In the genomic region with DNA sequence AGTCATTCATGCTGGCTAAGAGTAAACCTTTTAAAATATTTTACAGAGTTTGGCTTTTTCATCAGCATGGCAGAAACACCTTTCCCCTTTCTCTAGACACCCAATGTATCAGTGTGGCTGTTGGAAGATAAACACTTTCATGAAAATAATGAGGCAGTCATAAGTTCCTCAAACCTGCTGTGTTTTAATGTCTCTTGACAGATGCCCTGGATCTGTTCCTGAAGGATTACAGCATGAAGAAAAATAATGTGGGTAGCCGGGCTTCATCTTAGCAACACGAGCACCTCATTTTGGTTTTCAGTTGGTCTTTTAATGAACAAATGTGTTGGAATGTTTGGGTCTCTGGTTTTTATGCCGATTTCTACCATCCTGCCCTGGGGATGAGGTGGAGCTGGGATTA, we compare ENCODE assay signal across 1 cellular context.
TF ChIP-seq lines count a peak whose summit lies in the region.

No MANE protein-coding gene starts in this region.

TF ChIP-seq in H1, 55 proteins besides CTCF, POLR2A, EP300 and RAD21:
- TF ChIP-seq CEBPB (IDR thresholded peaks at IDR 0.05; ENCODE audit: low read depth, low read length): no peak
- TF ChIP-seq TAF1 (IDR thresholded peaks at IDR 0.05; ENCODE audit: low read depth, low read length): no peak
- TF ChIP-seq JUND (IDR thresholded peaks at IDR 0.05; ENCODE audit: low read length): no peak
- TF ChIP-seq BCL11A (IDR thresholded peaks at IDR 0.05; ENCODE audit: low read depth in 2 of 2, low read length in 2 of 2): no peak
- TF ChIP-seq SIX5 (IDR thresholded peaks at IDR 0.05; ENCODE audit: low read depth, low read length): no peak
- no peak for TF ChIP-seq KDM4A (IDR thresholded peaks at IDR 0.05; ENCODE audit: low read depth, low read length, severe bottlenecking)
- no peak for TF ChIP-seq KDM1A (IDR thresholded peaks at IDR 0.05; ENCODE audit: borderline replicate concordance, low read length)
- TF ChIP-seq, protein P1, sequence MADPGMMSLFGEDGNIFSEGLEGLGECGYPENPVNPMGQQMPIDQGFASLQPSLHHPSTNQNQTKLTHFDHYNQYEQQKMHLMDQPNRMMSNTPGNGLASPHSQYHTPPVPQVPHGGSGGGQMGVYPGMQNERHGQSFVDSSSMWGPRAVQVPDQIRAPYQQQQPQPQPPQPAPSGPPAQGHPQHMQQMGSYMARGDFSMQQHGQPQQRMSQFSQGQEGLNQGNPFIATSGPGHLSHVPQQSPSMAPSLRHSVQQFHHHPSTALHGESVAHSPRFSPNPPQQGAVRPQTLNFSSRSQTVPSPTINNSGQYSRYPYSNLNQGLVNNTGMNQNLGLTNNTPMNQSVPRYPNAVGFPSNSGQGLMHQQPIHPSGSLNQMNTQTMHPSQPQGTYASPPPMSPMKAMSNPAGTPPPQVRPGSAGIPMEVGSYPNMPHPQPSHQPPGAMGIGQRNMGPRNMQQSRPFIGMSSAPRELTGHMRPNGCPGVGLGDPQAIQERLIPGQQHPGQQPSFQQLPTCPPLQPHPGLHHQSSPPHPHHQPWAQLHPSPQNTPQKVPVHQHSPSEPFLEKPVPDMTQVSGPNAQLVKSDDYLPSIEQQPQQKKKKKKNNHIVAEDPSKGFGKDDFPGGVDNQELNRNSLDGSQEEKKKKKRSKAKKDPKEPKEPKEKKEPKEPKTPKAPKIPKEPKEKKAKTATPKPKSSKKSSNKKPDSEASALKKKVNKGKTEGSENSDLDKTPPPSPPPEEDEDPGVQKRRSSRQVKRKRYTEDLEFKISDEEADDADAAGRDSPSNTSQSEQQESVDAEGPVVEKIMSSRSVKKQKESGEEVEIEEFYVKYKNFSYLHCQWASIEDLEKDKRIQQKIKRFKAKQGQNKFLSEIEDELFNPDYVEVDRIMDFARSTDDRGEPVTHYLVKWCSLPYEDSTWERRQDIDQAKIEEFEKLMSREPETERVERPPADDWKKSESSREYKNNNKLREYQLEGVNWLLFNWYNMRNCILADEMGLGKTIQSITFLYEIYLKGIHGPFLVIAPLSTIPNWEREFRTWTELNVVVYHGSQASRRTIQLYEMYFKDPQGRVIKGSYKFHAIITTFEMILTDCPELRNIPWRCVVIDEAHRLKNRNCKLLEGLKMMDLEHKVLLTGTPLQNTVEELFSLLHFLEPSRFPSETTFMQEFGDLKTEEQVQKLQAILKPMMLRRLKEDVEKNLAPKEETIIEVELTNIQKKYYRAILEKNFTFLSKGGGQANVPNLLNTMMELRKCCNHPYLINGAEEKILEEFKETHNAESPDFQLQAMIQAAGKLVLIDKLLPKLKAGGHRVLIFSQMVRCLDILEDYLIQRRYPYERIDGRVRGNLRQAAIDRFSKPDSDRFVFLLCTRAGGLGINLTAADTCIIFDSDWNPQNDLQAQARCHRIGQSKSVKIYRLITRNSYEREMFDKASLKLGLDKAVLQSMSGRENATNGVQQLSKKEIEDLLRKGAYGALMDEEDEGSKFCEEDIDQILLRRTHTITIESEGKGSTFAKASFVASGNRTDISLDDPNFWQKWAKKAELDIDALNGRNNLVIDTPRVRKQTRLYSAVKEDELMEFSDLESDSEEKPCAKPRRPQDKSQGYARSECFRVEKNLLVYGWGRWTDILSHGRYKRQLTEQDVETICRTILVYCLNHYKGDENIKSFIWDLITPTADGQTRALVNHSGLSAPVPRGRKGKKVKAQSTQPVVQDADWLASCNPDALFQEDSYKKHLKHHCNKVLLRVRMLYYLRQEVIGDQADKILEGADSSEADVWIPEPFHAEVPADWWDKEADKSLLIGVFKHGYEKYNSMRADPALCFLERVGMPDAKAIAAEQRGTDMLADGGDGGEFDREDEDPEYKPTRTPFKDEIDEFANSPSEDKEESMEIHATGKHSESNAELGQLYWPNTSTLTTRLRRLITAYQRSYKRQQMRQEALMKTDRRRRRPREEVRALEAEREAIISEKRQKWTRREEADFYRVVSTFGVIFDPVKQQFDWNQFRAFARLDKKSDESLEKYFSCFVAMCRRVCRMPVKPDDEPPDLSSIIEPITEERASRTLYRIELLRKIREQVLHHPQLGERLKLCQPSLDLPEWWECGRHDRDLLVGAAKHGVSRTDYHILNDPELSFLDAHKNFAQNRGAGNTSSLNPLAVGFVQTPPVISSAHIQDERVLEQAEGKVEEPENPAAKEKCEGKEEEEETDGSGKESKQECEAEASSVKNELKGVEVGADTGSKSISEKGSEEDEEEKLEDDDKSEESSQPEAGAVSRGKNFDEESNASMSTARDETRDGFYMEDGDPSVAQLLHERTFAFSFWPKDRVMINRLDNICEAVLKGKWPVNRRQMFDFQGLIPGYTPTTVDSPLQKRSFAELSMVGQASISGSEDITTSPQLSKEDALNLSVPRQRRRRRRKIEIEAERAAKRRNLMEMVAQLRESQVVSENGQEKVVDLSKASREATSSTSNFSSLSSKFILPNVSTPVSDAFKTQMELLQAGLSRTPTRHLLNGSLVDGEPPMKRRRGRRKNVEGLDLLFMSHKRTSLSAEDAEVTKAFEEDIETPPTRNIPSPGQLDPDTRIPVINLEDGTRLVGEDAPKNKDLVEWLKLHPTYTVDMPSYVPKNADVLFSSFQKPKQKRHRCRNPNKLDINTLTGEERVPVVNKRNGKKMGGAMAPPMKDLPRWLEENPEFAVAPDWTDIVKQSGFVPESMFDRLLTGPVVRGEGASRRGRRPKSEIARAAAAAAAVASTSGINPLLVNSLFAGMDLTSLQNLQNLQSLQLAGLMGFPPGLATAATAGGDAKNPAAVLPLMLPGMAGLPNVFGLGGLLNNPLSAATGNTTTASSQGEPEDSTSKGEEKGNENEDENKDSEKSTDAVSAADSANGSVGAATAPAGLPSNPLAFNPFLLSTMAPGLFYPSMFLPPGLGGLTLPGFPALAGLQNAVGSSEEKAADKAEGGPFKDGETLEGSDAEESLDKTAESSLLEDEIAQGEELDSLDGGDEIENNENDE (IDR thresholded peaks at IDR 0.05; ENCODE audit: insufficient replicate concordance, low read length): no peak
- no peak for TF ChIP-seq KDM5A (IDR thresholded peaks at IDR 0.05; ENCODE audit: low read length)
- no peak for TF ChIP-seq HDAC2 (IDR thresholded peaks at IDR 0.05; ENCODE audit: borderline replicate concordance in 1 of 2, low read depth in 2 of 2, low read length in 2 of 2)
- TF ChIP-seq, protein P2, sequence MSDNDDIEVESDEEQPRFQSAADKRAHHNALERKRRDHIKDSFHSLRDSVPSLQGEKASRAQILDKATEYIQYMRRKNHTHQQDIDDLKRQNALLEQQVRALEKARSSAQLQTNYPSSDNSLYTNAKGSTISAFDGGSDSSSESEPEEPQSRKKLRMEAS (IDR thresholded peaks at IDR 0.05): no peak
- no peak for TF ChIP-seq HDAC6 (IDR thresholded peaks at IDR 0.05; ENCODE audit: low read depth, low read length)
- no peak for TF ChIP-seq GTF2F1 (IDR thresholded peaks at IDR 0.05; ENCODE audit: borderline replicate concordance, low read depth, low read length)
- TF ChIP-seq CHD2 (IDR thresholded peaks at IDR 0.05; ENCODE audit: low read length): no peak
- no peak for TF ChIP-seq SIRT6 (IDR thresholded peaks at IDR 0.05; ENCODE audit: low read length)
- TF ChIP-seq SP2 (IDR thresholded peaks at IDR 0.05; ENCODE audit: low read length): no peak
- no peak for TF ChIP-seq TBP (IDR thresholded peaks at IDR 0.05; ENCODE audit: low read depth, low read length)
- TF ChIP-seq BACH1 (IDR thresholded peaks at IDR 0.05; ENCODE audit: low read length): no peak
TF ChIP-seq in H1: peak in this region for 0.
